In the genomic region with DNA sequence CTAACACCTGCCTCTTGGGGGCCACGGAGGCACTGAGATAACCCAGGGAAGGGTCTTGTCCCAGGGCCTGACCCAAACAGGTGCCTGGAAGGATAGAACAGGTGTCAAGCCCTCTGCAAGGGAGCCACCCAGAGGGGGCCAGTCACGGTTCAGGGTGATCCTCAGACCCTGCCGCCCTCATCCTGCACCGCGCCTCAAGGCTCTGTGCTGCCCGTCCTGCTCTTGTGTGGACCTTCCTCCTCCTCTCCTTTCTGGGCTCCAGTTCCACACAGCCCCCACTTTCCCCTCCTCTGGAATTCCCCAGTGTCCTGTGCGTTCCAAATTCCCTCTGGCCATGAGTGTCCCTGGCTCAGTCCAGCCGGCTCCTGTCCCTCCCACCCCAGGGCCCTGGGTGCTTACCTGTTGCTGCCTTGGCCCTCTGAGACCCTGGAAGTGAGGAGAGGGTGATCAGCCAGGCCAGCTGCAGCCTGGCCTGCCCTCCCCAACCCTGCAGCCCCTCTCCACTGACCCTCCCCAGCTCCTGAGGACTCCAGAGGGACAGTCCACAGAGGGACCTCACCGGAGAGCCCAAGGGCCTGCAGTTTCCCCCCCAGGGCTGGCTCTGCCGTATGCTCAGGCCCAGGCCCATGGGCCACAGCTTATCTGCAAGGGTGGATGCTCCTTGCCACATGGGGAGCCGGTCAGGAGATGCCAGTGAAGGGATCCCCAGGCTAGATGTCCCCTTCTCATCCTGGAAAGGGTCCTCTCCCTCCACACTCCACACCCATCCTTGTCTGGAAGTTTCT, we compare ENCODE assay signal across 23 cellular contexts. TPM values are rescaled to one million over a fixed set of nuclear protein-coding genes. Genes with fewer than 3 reads are reported as not detected.
A peak's percentile ranks its signal among the peaks of the same experiment; 100 is the strongest.
DNase-seq lines count a peak whose midpoint lies in the region; ATAC-seq, FAIRE-seq and TF ChIP-seq lines count a peak whose summit lies in the region.
"Had no signal": no experiment of that assay in that cellular context is flagged by ENCODE, and none has a peak within 500 bp of the region (broad histone marks: within the 10 kb centered on the region; RNA-seq: fewer than 3 reads in every experiment).

No MANE protein-coding gene starts in this region.

- FAIRE-seq in H54 (lab: Jason Lieb, UNC), result no peak
- FAIRE-seq: A204.1, colon, endothelial cell of umbilical vein, keratinocyte had no signal

- H2AFZ ChIP-seq in DND-41 (ENCODE audit: low read depth, low read length), result peak overlapping the region; percentile 62; the same call in 1 of the 2 replicates
- H2AFZ ChIP-seq: hepatocyte, PC-9 had no signal

- peaks cover 3% of the 10 kb centered on the region for H3K27me3 Mint-ChIP-seq in activated CD4-positive, alpha-beta T cell treated with anti-CD3 and anti-CD28 coated beads, Interleukin-2, amount 10 ng/mL, durations not matched to agents 24 days and 14 days
- no peaks in the 10 kb centered on the region for H3K27me3 Mint-ChIP-seq in activated CD4-positive, alpha-beta T cell treated with anti-CD3 and anti-CD28 coated beads for 36 hours
- H3K27me3 Mint-ChIP-seq in activated B cell treated with CpG ODN at 0.5 μM for 24 hours (peaks cover 2% of the 10 kb centered on the region), memory B cell (peaks cover 9% of the 10 kb centered on the region)
- H3K27me3 Mint-ChIP-seq: activated naive CD4-positive, alpha-beta T cell treated with anti-CD3 and anti-CD28 coated beads, Interleukin-2, amount 50 U/mL, for 24 hours had no signal

- H3K4me2 ChIP-seq in DND-41 (ENCODE audit: insufficient read depth, low read length), result peak overlapping the region; percentile 84
- H3K4me2 ChIP-seq: PC-9 had no signal

- H3K4me3 ChIP-seq in DND-41 (ENCODE audit: low read depth in 1 of 2, low read length in 2 of 2), result peak overlapping the region; percentile 3 to 57; a peak in 3 of 4 replicates
- H3K4me3 ChIP-seq: body of pancreas, hepatocyte, lung, PC-9, SJSA1, transverse colon had no signal

- peaks cover 33% of the 10 kb centered on the region for H3K4me1 ChIP-seq in DND-41 (ENCODE audit: insufficient read depth, low read length)

- DNase-seq in activated CD4-positive, alpha-beta T cell treated with anti-CD3 and anti-CD28 coated beads, Interleukin-2, amount 10 ng/mL, durations not matched to agents 24 days and 14 days, result no peak
- no peak for DNase-seq in activated CD4-positive, alpha-beta T cell treated with anti-CD3 and anti-CD28 coated beads for 36 hours
- DNase-seq in DND-41 (no peak), activated B cell treated with CpG ODN at 0.5 μM for 24 hours (no peak), memory B cell (ENCODE audit: low spot score in 2 of 2) (no peak), H54 (ENCODE audit: insufficient read length, low spot score) (no peak)
- DNase-seq: DMS153, NCI-H748 treated with DMSO at 0.1 percent for 48 hours, PC-9 had no signal

- TF ChIP-seq CTCF in DND-41 (IDR thresholded peaks at IDR 0.05; ENCODE audit: borderline replicate concordance, extremely low read depth, low read length, poor library complexity, severe bottlenecking) (no peak), activated B cell treated with CpG ODN at 0.5 μM for 24 hours (IDR thresholded peaks at IDR 0.05) (no peak)

- H3K79me2 ChIP-seq in DND-41 (ENCODE audit: insufficient read depth, low read length), result no peaks in the 10 kb centered on the region
- H3K79me2 ChIP-seq: hepatocyte had no signal

- no peaks in the 10 kb centered on the region for H3K36me3 ChIP-seq in DND-41 (ENCODE audit: insufficient read depth, low read length)
- H3K36me3 ChIP-seq: right atrium auricular region, SJSA1, transverse colon had no signal

- CTCF ChIA-PET in activated CD4-positive, alpha-beta T cell treated with anti-CD3 and anti-CD28 coated beads for 36 hours (lab: Charles Lee), result no interaction called here
- CTCF ChIA-PET in activated B cell treated with CpG ODN at 0.5 μM for 24 hours (lab: Charles Lee), result no interaction called here

- peak overlapping the region; percentile 59 for H3K4me3 Mint-ChIP-seq in activated CD4-positive, alpha-beta T cell treated with anti-CD3 and anti-CD28 coated beads, Interleukin-2, amount 10 ng/mL, durations not matched to agents 24 days and 14 days
- no peak overlapping the region for H3K4me3 Mint-ChIP-seq in activated CD4-positive, alpha-beta T cell treated with anti-CD3 and anti-CD28 coated beads for 36 hours
- peak overlapping the region; percentile 7 for H3K4me3 Mint-ChIP-seq in activated B cell treated with CpG ODN at 0.5 μM for 24 hours
- H3K4me3 Mint-ChIP-seq in memory B cell, result peak overlapping the region; percentile 53
- H3K4me3 Mint-ChIP-seq: activated naive CD4-positive, alpha-beta T cell treated with anti-CD3 and anti-CD28 coated beads, Interleukin-2, amount 50 U/mL, for 24 hours; CD14-positive monocyte had no signal

- intact Hi-C loops in activated CD4-positive, alpha-beta T cell treated with anti-CD3 and anti-CD28 coated beads, Interleukin-2, amount 10 ng/mL, durations not matched to agents 24 days and 14 days (cut with micrococcal nuclease), result no loop called here
- intact Hi-C loops in activated CD4-positive, alpha-beta T cell treated with anti-CD3 and anti-CD28 coated beads for 36 hours (cut with DNase I, micrococcal nuclease), result no loop called here
- intact Hi-C loops in activated B cell treated with CpG ODN at 0.5 μM for 24 hours (cut with micrococcal nuclease), result no loop called here

- no peak for ATAC-seq in activated CD4-positive, alpha-beta T cell treated with anti-CD3 and anti-CD28 coated beads for 36 hours
- no peak for ATAC-seq in DND-41 (ENCODE audit: insufficient read depth, low read depth)
- ATAC-seq in activated B cell treated with CpG ODN at 0.5 μM for 24 hours (ENCODE audit: low read depth), result no peak
- ATAC-seq in memory B cell (ENCODE audit: low read depth), result no peak
- ATAC-seq in HG02884 (IDR thresholded peaks at IDR 0.05; ENCODE audit: unreplicated experiment), result no peak
- no peak for ATAC-seq in HG02981 (IDR thresholded peaks at IDR 0.05; ENCODE audit: unreplicated experiment)

- POLR2A ChIA-PET in activated CD4-positive, alpha-beta T cell treated with anti-CD3 and anti-CD28 coated beads for 36 hours (lab: Charles Lee), result interaction anchor here (0.9 kb wide), 1 partner anchor 22 kb away, joined by 5 read pairs; no protein-coding TSS in a partner anchor
- POLR2A ChIA-PET in activated B cell treated with CpG ODN at 0.5 μM for 24 hours (lab: Charles Lee), result interaction anchor here (1.0 kb wide), 1 partner anchor 34 kb away, joined by 5 read pairs; a partner anchor contains a TSS

- H3K36me3 Mint-ChIP-seq in activated CD4-positive, alpha-beta T cell treated with anti-CD3 and anti-CD28 coated beads, Interleukin-2, amount 10 ng/mL, durations not matched to agents 24 days and 14 days (ENCODE audit: low read depth), result no peaks in the 10 kb centered on the region
- no peaks in the 10 kb centered on the region for H3K36me3 Mint-ChIP-seq in activated CD4-positive, alpha-beta T cell treated with anti-CD3 and anti-CD28 coated beads for 36 hours (ENCODE audit: low read depth)
- H3K36me3 Mint-ChIP-seq in activated B cell treated with CpG ODN at 0.5 μM for 24 hours (ENCODE audit: low read depth), result no peaks in the 10 kb centered on the region
- no peaks in the 10 kb centered on the region for H3K36me3 Mint-ChIP-seq in memory B cell
- H3K36me3 Mint-ChIP-seq: activated naive CD4-positive, alpha-beta T cell treated with anti-CD3 and anti-CD28 coated beads, Interleukin-2, amount 50 U/mL, for 24 hours; CD14-positive monocyte had no signal

- H3K9ac ChIP-seq in DND-41 (ENCODE audit: low read depth, low read length), result peak overlapping the region; percentile 53

- peaks cover 8% of the 10 kb centered on the region for H4K20me1 ChIP-seq in DND-41 (ENCODE audit: insufficient read depth, low read length)

- peak overlapping the region; percentile 57 for H3K27ac ChIP-seq in DND-41 (ENCODE audit: low read length)
- H3K27ac ChIP-seq: body of pancreas, hepatocyte, PC-9, right atrium auricular region, SJSA1, transverse colon had no signal

- no peaks in the 10 kb centered on the region for H3K27me3 ChIP-seq in DND-41 (ENCODE audit: insufficient read depth, low read length, poor library complexity)
- H3K27me3 ChIP-seq: body of pancreas, hepatocyte, right atrium auricular region had no signal

- peaks cover 7% of the 10 kb centered on the region for H3K4me1 Mint-ChIP-seq in activated CD4-positive, alpha-beta T cell treated with anti-CD3 and anti-CD28 coated beads, Interleukin-2, amount 10 ng/mL, durations not matched to agents 24 days and 14 days
- H3K4me1 Mint-ChIP-seq in activated CD4-positive, alpha-beta T cell treated with anti-CD3 and anti-CD28 coated beads for 36 hours, result peaks cover 4% of the 10 kb centered on the region
- H3K4me1 Mint-ChIP-seq in activated B cell treated with CpG ODN at 0.5 μM for 24 hours (peaks cover 13% of the 10 kb centered on the region), memory B cell (peaks cover 9% of the 10 kb centered on the region)

- H3K9me3 ChIP-seq in DND-41 (ENCODE audit: insufficient read depth, low read length, severe bottlenecking), result no peaks in the 10 kb centered on the region
- H3K9me3 ChIP-seq: body of pancreas, right atrium auricular region, SJSA1, transverse colon had no signal

- no peak for TF ChIP-seq POLR2A in H54 (IDR thresholded peaks at IDR 0.05; ENCODE audit: low read depth, low read length)

- H3K27ac Mint-ChIP-seq in activated CD4-positive, alpha-beta T cell treated with anti-CD3 and anti-CD28 coated beads, Interleukin-2, amount 10 ng/mL, durations not matched to agents 24 days and 14 days, result peak overlapping the region; percentile 24
- no peak overlapping the region for H3K27ac Mint-ChIP-seq in activated CD4-positive, alpha-beta T cell treated with anti-CD3 and anti-CD28 coated beads for 36 hours
- H3K27ac Mint-ChIP-seq in activated B cell treated with CpG ODN at 0.5 μM for 24 hours (no peak overlapping the region), memory B cell (no peak overlapping the region)
- H3K27ac Mint-ChIP-seq: activated naive CD4-positive, alpha-beta T cell treated with anti-CD3 and anti-CD28 coated beads, Interleukin-2, amount 50 U/mL, for 24 hours had no signal

- no peaks in the 10 kb centered on the region for H3K9me3 Mint-ChIP-seq in activated CD4-positive, alpha-beta T cell treated with anti-CD3 and anti-CD28 coated beads, Interleukin-2, amount 10 ng/mL, durations not matched to agents 24 days and 14 days
- H3K9me3 Mint-ChIP-seq in activated CD4-positive, alpha-beta T cell treated with anti-CD3 and anti-CD28 coated beads for 36 hours (ENCODE audit: low read depth), result no peaks in the 10 kb centered on the region
- H3K9me3 Mint-ChIP-seq in activated B cell treated with CpG ODN at 0.5 μM for 24 hours (no peaks in the 10 kb centered on the region), memory B cell (no peaks in the 10 kb centered on the region)
- H3K9me3 Mint-ChIP-seq: activated naive CD4-positive, alpha-beta T cell treated with anti-CD3 and anti-CD28 coated beads, Interleukin-2, amount 50 U/mL, for 24 hours had no signal

RNA-seq across cellular contexts. Expression of a gene that starts 3.7 kb away (rescaled TPM):
- total RNA-seq in activated CD4-positive, alpha-beta T cell treated with anti-CD3 and anti-CD28 coated beads, Interleukin-2, amount 10 ng/mL, durations not matched to agents 24 days and 14 days, result 1.8 and 2.0 TPM in 2 replicates
- total RNA-seq in activated CD4-positive, alpha-beta T cell treated with anti-CD3 and anti-CD28 coated beads for 36 hours, result 1 to 10 TPM; 2.3 to 2.4 TPM
- 1.5 and 1.8 TPM in 2 replicates for total RNA-seq in activated B cell treated with CpG ODN at 0.5 μM for 24 hours

RNA-seq across cellular contexts. Expression of a gene that starts 34.0 kb away (rescaled TPM):
- total RNA-seq in activated CD4-positive, alpha-beta T cell treated with anti-CD3 and anti-CD28 coated beads, Interleukin-2, amount 10 ng/mL, durations not matched to agents 24 days and 14 days, result 54.4 and 57.0 TPM in 2 replicates
- 10 to 100 TPM; 24.0 to 26.2 TPM for total RNA-seq in activated CD4-positive, alpha-beta T cell treated with anti-CD3 and anti-CD28 coated beads for 36 hours
- total RNA-seq in activated B cell treated with CpG ODN at 0.5 μM for 24 hours, result 30.3 and 31.4 TPM in 2 replicates

RNA-seq across cellular contexts. Expression of a gene that starts 36.1 kb away (rescaled TPM):
- 635 and 680 TPM in 2 replicates for total RNA-seq in activated CD4-positive, alpha-beta T cell treated with anti-CD3 and anti-CD28 coated beads, Interleukin-2, amount 10 ng/mL, durations not matched to agents 24 days and 14 days
- total RNA-seq in activated CD4-positive, alpha-beta T cell treated with anti-CD3 and anti-CD28 coated beads for 36 hours, result 100 to 1,000 TPM; 517 to 598 TPM
- 891 and 963 TPM in 2 replicates for total RNA-seq in activated B cell treated with CpG ODN at 0.5 μM for 24 hours
